14 cellular contexts compared by ENCODE assay signal in genomic region chr2:239313251-239313650, GRCh38.
A peak's percentile ranks its signal among the peaks of the same experiment; 100 is the strongest.
DNase-seq lines count a peak whose midpoint lies in the region; TF ChIP-seq lines count a peak whose summit lies in the region.
"Had no signal": no experiment of that assay in that cellular context is flagged by ENCODE, and none has a peak within 500 bp of the region (broad histone marks: within the 10 kb centered on the region; RNA-seq: fewer than 3 reads in every experiment).

No MANE protein-coding gene starts in this region.

- H3K27ac Mint-ChIP-seq in endodermal cell = no peak overlapping the region

- H3K27me3 ChIP-seq in adipocyte (replicated peaks; ENCODE audit: control insufficient read depth, insufficient read depth, low read length) (no peaks in the 10 kb centered on the region), endodermal cell (ENCODE audit: control insufficient read depth, insufficient read depth, low read length, poor library complexity, severe bottlenecking) (no peaks in the 10 kb centered on the region), muscle layer of duodenum (ENCODE audit: low read depth, low read length) (no peaks in the 10 kb centered on the region), testis (no peaks in the 10 kb centered on the region)

- H3K9me3 Mint-ChIP-seq in endodermal cell = peaks cover 21% of the 10 kb centered on the region

- no peak for TF ChIP-seq CTCF in endodermal cell (conservative IDR thresholded peaks at IDR 0.05)
- no peak for TF ChIP-seq CTCF in testis (IDR thresholded peaks at IDR 0.05)

- no peak for TF ChIP-seq POLR2A in testis (IDR thresholded peaks at IDR 0.05)

- H3K4me1 Mint-ChIP-seq in endodermal cell = peaks cover 17% of the 10 kb centered on the region

- H3K27me3 Mint-ChIP-seq in endodermal cell (ENCODE audit: insufficient read depth) = no peaks in the 10 kb centered on the region
- H3K27me3 Mint-ChIP-seq: stimulated activated naive CD8-positive, alpha-beta T cell treated with anti-CD3 and anti-CD28 coated beads, Interleukin-15, amount 100 ng/mL, for 72 hours had no signal

- DNase-seq in adipocyte (ENCODE audit: low read depth) (no peak), endodermal cell (peak; percentile 12), testis (peak; percentile 13), DMS114 treated with DMSO at 0.1 percent for 48 hours (lab: John Stamatoyannopoulos, UW; ENCODE audit: unreplicated experiment) (no peak), kidney glomerular epithelial cell (lab: John Stamatoyannopoulos, UW) (no peak), DMS153 (lab: John Stamatoyannopoulos, UW) (no peak)
- DNase-seq: cerebellar nuclear complex, DMS53, NCI-H1436 treated with DMSO at 0.1 percent for 48 hours, NCI-H226, SHP77 treated with DMSO at 0.1 percent for 48 hours had no signal

- H3K36me3 Mint-ChIP-seq in endodermal cell (ENCODE audit: low read depth) = peaks cover 30% of the 10 kb centered on the region

- H3K27ac ChIP-seq in endodermal cell (ENCODE audit: low read depth, low read length) = no peak overlapping the region
- H3K27ac ChIP-seq in muscle layer of duodenum (ENCODE audit: low read length) = peak overlapping the region; percentile 47
- peak overlapping the region; percentile 42 to 67 for H3K27ac ChIP-seq in testis
- H3K27ac ChIP-seq: C4-2B had no signal

- H3K4me1 ChIP-seq in adipocyte (ENCODE audit: control insufficient read depth, insufficient read depth, low read length) (peaks cover 66% of the 10 kb centered on the region), endodermal cell (ENCODE audit: control insufficient read depth, insufficient read depth, low read length) (peaks cover 7% of the 10 kb centered on the region), muscle layer of duodenum (ENCODE audit: control insufficient read depth in 1 of 2, insufficient read depth in 2 of 2, low read length in 2 of 2) (peaks cover 32 to 54% of the 10 kb centered on the region in 2 donors), testis (peaks cover 51% of the 10 kb centered on the region)

- H3K4me3 Mint-ChIP-seq in endodermal cell = no peak overlapping the region
- H3K4me3 Mint-ChIP-seq: stimulated activated naive CD8-positive, alpha-beta T cell treated with anti-CD3 and anti-CD28 coated beads, Interleukin-15, amount 100 ng/mL, for 72 hours had no signal

- intact Hi-C loops in testis (cut with DNase I; ENCODE audit: low total_unique reads) = no loop called here

- H3K9ac ChIP-seq in adipocyte (ENCODE audit: low read length) (peak overlapping the region; percentile 22), endodermal cell (ENCODE audit: extremely low read depth, low read length, poor library complexity, severe bottlenecking) (no peak overlapping the region)

- no peaks in the 10 kb centered on the region for H3K36me3 ChIP-seq in adipocyte (ENCODE audit: control insufficient read depth, insufficient read depth, low read length, severe bottlenecking)
- no peaks in the 10 kb centered on the region for H3K36me3 ChIP-seq in endodermal cell (ENCODE audit: control insufficient read depth, insufficient read depth, low read length)
- H3K36me3 ChIP-seq in muscle layer of duodenum (ENCODE audit: control insufficient read depth in 1 of 2, insufficient read depth in 2 of 2, low read length in 2 of 2) = no peaks in the 10 kb centered on the region
- H3K36me3 ChIP-seq in testis (ENCODE audit: low read depth, missing control alignments) = no peaks in the 10 kb centered on the region

- no peak overlapping the region for H3K4me3 ChIP-seq in adipocyte (ENCODE audit: low read length)
- no peak overlapping the region for H3K4me3 ChIP-seq in endodermal cell (ENCODE audit: low read length)
- H3K4me3 ChIP-seq in muscle layer of duodenum (ENCODE audit: low read depth in 1 of 2, low read length in 2 of 2) = peak overlapping the region in 1 of 2 donors; percentile 17
- H3K4me3 ChIP-seq in testis = no peak overlapping the region

- WGBS in endodermal cell (ENCODE audit: insufficient coverage in 1 of 2, insufficient read length in 1 of 2), 2 experiments = 95 to 97% methylated on average over 8 to 9 of the region's 9 CpGs
- 60 to 69% methylated on average over 5 to 9 of the region's 9 CpGs for WGBS in testis, 2 donors

- H3K9me3 ChIP-seq in adipocyte (ENCODE audit: control insufficient read depth, low read length) = peaks cover 4% of the 10 kb centered on the region
- H3K9me3 ChIP-seq in endodermal cell (ENCODE audit: control insufficient read depth, low read length) = peaks cover 29% of the 10 kb centered on the region
- no peaks in the 10 kb centered on the region for H3K9me3 ChIP-seq in muscle layer of duodenum (ENCODE audit: control insufficient read depth in 1 of 2, low read length in 2 of 2)
- H3K9me3 ChIP-seq in testis = no peaks in the 10 kb centered on the region

Comparison
In these comparisons a context has a peak if more than half of its experiments do, and no peak if none do; other contexts are left out.
1. DNase-seq: peak in endodermal cell (single experiment) and testis (single experiment); none in adipocyte (single experiment), DMS114 treated with DMSO at 0.1 percent for 48 hours (single experiment), kidney glomerular epithelial cell (single experiment) and DMS153 (single experiment).